In genomic region chr5:141716009-141716408, GRCh38 we compare ENCODE assay signal across 1 cellular context.
TF ChIP-seq lines count a peak whose summit lies in the region.

No MANE protein-coding gene starts in this region.

TF ChIP-seq in H1, 55 proteins besides CTCF, POLR2A, EP300 and RAD21:
- TF ChIP-seq SUZ12 (IDR thresholded peaks at IDR 0.05; ENCODE audit: low read length) = no peak
- TF ChIP-seq CHD1 (IDR thresholded peaks at IDR 0.05; ENCODE audit: low read depth, low read length) = no peak
- TF ChIP-seq RFX5 (IDR thresholded peaks at IDR 0.05; ENCODE audit: borderline replicate concordance, low read depth, low read length) = no peak
- no peak for TF ChIP-seq JUND (IDR thresholded peaks at IDR 0.05; ENCODE audit: low read length)
- TF ChIP-seq GABPA (IDR thresholded peaks at IDR 0.05; ENCODE audit: borderline replicate concordance, insufficient read depth, low read length) = no peak
- no peak for TF ChIP-seq PHF8 (conservative IDR thresholded peaks at IDR 0.05; ENCODE audit: low read depth, low read length)
- no peak for TF ChIP-seq SIX5 (IDR thresholded peaks at IDR 0.05; ENCODE audit: low read depth, low read length)
- TF ChIP-seq RXRA (IDR thresholded peaks at IDR 0.05; ENCODE audit: insufficient read depth, low read depth, low read length) = no peak
- TF ChIP-seq TAF1 (IDR thresholded peaks at IDR 0.05; ENCODE audit: low read depth, low read length) = no peak
- no peak for TF ChIP-seq ZNF274 (IDR thresholded peaks at IDR 0.05; ENCODE audit: borderline replicate concordance, extremely low read depth, low read length)
- TF ChIP-seq CBX8 (IDR thresholded peaks at IDR 0.05; ENCODE audit: borderline replicate concordance, low read depth, low read length) = no peak
- TF ChIP-seq HDAC2 (IDR thresholded peaks at IDR 0.05; ENCODE audit: borderline replicate concordance in 1 of 2, low read depth in 2 of 2, low read length in 2 of 2) = no peak
